10 cellular contexts compared by ENCODE assay signal in the genomic region with DNA sequence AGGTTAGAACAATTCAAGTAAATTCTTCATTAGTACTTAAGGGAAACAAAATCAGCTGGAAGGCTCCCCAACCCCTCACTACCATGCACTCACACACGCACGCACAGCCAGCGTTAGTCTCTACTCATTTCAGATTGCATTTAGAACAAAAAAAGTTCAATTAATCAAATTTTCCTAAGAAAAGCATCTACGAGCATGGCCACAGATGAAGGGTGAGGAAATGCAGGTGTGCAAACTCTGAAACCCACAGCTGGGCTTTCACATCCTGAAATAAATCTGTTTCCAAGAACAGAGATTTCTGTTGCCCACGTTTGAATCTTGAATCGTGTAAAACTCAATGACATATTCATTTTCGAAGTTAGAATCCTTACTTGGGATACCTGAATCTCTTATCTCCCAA.
DNase-seq lines count a peak whose midpoint lies in the region; ATAC-seq, FAIRE-seq and TF ChIP-seq lines count a peak whose summit lies in the region.
"Had no signal": no experiment of that assay in that cellular context is flagged by ENCODE, and none has a peak within 500 bp of the region (broad histone marks: within the 10 kb centered on the region; RNA-seq: fewer than 3 reads in every experiment).

No MANE protein-coding gene starts in this region.

- intact Hi-C loops in testis (cut with DNase I; ENCODE audit: low total_unique reads): no loop called here

- H3K27ac Mint-ChIP-seq in activated T-helper 17 cell treated with anti-CD3 and anti-CD28 coated beads, Interleukin-2, amount 50 U/mL, for 72 hours: peak overlapping the region; percentile 81

- no peaks in the 10 kb centered on the region for H3K27me3 ChIP-seq in testis

- ATAC-seq in GM19467 (IDR thresholded peaks at IDR 0.05; ENCODE audit: unreplicated experiment): peak; percentile 31
- ATAC-seq in HG03108 (IDR thresholded peaks at IDR 0.05; ENCODE audit: unreplicated experiment): peak; percentile 26
- ATAC-seq in activated T-helper 17 cell treated with anti-CD3 and anti-CD28 coated beads, Interleukin-2, amount 50 U/mL, for 72 hours (replicated peaks): peak; percentile 77
- ATAC-seq in HG03135 (IDR thresholded peaks at IDR 0.05; ENCODE audit: unreplicated experiment): no peak

- DNase-seq in GM18507 (ENCODE audit: extremely low spot score, insufficient read length, low read depth) (no peak), cerebellar cortex (ENCODE audit: low spot score) (no peak), testis (no peak), SW 1271 (lab: John Stamatoyannopoulos, UW) (no peak)
- DNase-seq: NCI-H1048 had no signal

- no peaks in the 10 kb centered on the region for H3K9me3 ChIP-seq in testis

- H3K4me1 Mint-ChIP-seq in activated T-helper 17 cell treated with anti-CD3 and anti-CD28 coated beads, Interleukin-2, amount 50 U/mL, for 72 hours: peaks cover 35% of the 10 kb centered on the region

- H3K36me3 Mint-ChIP-seq in activated T-helper 17 cell treated with anti-CD3 and anti-CD28 coated beads, Interleukin-2, amount 50 U/mL, for 72 hours (ENCODE audit: low read depth): peaks cover 45% of the 10 kb centered on the region

- FAIRE-seq in GM18507 (lab: Jason Lieb, UNC): peak; percentile 77
- FAIRE-seq: astrocyte had no signal

- H3K4me3 Mint-ChIP-seq in activated T-helper 17 cell treated with anti-CD3 and anti-CD28 coated beads, Interleukin-2, amount 50 U/mL, for 72 hours: peak overlapping the region; percentile 48

- H3K27ac ChIP-seq in testis: no peak overlapping the region

- 72 to 75% methylated on average over 7 of the region's 7 CpGs for WGBS in testis, 2 donors

- no peaks in the 10 kb centered on the region for H3K27me3 Mint-ChIP-seq in activated T-helper 17 cell treated with anti-CD3 and anti-CD28 coated beads, Interleukin-2, amount 50 U/mL, for 72 hours

- no peaks in the 10 kb centered on the region for H3K4me1 ChIP-seq in testis

- no peaks in the 10 kb centered on the region for H3K36me3 ChIP-seq in testis (ENCODE audit: low read depth, missing control alignments)

- no peaks in the 10 kb centered on the region for H3K9me3 Mint-ChIP-seq in activated T-helper 17 cell treated with anti-CD3 and anti-CD28 coated beads, Interleukin-2, amount 50 U/mL, for 72 hours

- no peak for TF ChIP-seq POLR2A in testis (IDR thresholded peaks at IDR 0.05)

- H3K4me3 ChIP-seq in testis: no peak overlapping the region

- no peak for TF ChIP-seq CTCF in testis (IDR thresholded peaks at IDR 0.05)
